Comparison of ENCODE assay signal across 1 cellular context in the genomic region with DNA sequence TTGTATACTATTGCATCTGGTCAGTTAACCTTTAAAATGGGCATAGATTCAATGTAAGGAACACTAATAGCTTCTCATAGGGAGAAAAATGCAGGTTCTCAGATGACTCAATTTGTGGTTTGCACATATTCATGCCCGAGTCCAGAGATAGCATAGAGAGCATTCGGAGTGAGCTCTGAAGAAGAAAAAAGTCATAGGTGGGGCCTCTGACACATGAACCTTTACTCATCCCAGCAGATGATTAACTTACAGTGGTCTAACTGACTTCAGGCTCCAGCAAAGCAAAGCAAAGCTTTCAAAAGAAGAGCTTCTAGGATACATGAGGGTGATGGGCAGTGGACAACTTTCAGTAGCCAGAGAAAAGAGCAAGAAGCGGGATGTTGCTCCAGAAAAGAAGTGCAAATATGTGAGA.
A peak's percentile ranks its signal among the peaks of the same experiment; 100 is the strongest.
TF ChIP-seq lines count a peak whose summit lies in the region.

No MANE protein-coding gene starts in this region.

TF ChIP-seq in K562, 482 proteins besides CTCF, POLR2A, EP300 and RAD21 (continued from another document and continues in another):
- TF ChIP-seq TSHZ1 (CRISPR knock-in tag; IDR thresholded peaks at IDR 0.05) (no peak), PHB2 (IDR thresholded peaks at IDR 0.05; ENCODE audit: low read depth) (no peak), BRCA1 (IDR thresholded peaks at IDR 0.05) (no peak), BRCA1 (CRISPR knock-in tag; IDR thresholded peaks at IDR 0.05) (no peak), MTA1 (IDR thresholded peaks at IDR 0.05; ENCODE audit: borderline replicate concordance) (0 out of 2 replicates have a peak, but pooled peaks have one; percentile 14), GTF2F1 (IDR thresholded peaks at IDR 0.05; ENCODE audit: low read depth, low read length) (no peak), ZNF165 (CRISPR knock-in tag; IDR thresholded peaks at IDR 0.05; ENCODE audit: borderline replicate concordance) (no peak), USF1 (CRISPR knock-in tag; IDR thresholded peaks at IDR 0.05) (no peak), EGR1 (conservative IDR thresholded peaks at IDR 0.05) (no peak), BRF2 (IDR thresholded peaks at IDR 0.05; ENCODE audit: borderline replicate concordance, insufficient read depth, insufficient read length) (no peak), E2F8 (IDR thresholded peaks at IDR 0.05; ENCODE audit: low read depth, partially characterized antibody) (no peak), ZNF778 (CRISPR knock-in tag; IDR thresholded peaks at IDR 0.05) (no peak), SMAD1 (IDR thresholded peaks at IDR 0.05; ENCODE audit: low read depth, low read length, partially characterized antibody) (no peak), ZNF583 (CRISPR knock-in tag; IDR thresholded peaks at IDR 0.05) (no peak), ZNF12 (CRISPR knock-in tag; IDR thresholded peaks at IDR 0.05) (no peak), FOXP1 (CRISPR knock-in tag; IDR thresholded peaks at IDR 0.05) (no peak), CSDE1 (IDR thresholded peaks at IDR 0.05) (no peak), ERF (CRISPR knock-in tag; IDR thresholded peaks at IDR 0.05) (no peak), PYGO2 (tag; IDR thresholded peaks at IDR 0.05) (no peak), ZNF407 (IDR thresholded peaks at IDR 0.05; ENCODE audit: low read depth) (no peak), ATF1 (CRISPR knock-in tag; IDR thresholded peaks at IDR 0.05) (no peak), ATF1 (tag; IDR thresholded peaks at IDR 0.05) (0 out of 2 replicates have a peak, but pooled peaks have one; percentile 11), CTBP1 (IDR thresholded peaks at IDR 0.05; ENCODE audit: borderline replicate concordance) (peak; percentile 31; the same call in 1 of the 2 replicates), ELK3 (CRISPR knock-in tag; IDR thresholded peaks at IDR 0.05) (no peak)
- TF ChIP-seq, protein P1, sequence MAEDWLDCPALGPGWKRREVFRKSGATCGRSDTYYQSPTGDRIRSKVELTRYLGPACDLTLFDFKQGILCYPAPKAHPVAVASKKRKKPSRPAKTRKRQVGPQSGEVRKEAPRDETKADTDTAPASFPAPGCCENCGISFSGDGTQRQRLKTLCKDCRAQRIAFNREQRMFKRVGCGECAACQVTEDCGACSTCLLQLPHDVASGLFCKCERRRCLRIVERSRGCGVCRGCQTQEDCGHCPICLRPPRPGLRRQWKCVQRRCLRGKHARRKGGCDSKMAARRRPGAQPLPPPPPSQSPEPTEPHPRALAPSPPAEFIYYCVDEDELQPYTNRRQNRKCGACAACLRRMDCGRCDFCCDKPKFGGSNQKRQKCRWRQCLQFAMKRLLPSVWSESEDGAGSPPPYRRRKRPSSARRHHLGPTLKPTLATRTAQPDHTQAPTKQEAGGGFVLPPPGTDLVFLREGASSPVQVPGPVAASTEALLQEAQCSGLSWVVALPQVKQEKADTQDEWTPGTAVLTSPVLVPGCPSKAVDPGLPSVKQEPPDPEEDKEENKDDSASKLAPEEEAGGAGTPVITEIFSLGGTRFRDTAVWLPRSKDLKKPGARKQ (CRISPR knock-in tag; IDR thresholded peaks at IDR 0.05): no peak
- TF ChIP-seq, protein P2, sequence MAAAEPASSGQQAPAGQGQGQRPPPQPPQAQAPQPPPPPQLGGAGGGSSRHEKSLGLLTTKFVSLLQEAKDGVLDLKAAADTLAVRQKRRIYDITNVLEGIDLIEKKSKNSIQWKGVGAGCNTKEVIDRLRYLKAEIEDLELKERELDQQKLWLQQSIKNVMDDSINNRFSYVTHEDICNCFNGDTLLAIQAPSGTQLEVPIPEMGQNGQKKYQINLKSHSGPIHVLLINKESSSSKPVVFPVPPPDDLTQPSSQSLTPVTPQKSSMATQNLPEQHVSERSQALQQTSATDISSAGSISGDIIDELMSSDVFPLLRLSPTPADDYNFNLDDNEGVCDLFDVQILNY (CRISPR knock-in tag; IDR thresholded peaks at IDR 0.05): no peak
- TF ChIP-seq, protein P3, sequence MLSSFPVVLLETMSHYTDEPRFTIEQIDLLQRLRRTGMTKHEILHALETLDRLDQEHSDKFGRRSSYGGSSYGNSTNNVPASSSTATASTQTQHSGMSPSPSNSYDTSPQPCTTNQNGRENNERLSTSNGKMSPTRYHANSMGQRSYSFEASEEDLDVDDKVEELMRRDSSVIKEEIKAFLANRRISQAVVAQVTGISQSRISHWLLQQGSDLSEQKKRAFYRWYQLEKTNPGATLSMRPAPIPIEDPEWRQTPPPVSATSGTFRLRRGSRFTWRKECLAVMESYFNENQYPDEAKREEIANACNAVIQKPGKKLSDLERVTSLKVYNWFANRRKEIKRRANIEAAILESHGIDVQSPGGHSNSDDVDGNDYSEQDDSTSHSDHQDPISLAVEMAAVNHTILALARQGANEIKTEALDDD (IDR thresholded peaks at IDR 0.05): peak; percentile 76
- TF ChIP-seq, protein P4, sequence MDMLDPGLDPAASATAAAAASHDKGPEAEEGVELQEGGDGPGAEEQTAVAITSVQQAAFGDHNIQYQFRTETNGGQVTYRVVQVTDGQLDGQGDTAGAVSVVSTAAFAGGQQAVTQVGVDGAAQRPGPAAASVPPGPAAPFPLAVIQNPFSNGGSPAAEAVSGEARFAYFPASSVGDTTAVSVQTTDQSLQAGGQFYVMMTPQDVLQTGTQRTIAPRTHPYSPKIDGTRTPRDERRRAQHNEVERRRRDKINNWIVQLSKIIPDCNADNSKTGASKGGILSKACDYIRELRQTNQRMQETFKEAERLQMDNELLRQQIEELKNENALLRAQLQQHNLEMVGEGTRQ (CRISPR knock-in tag; IDR thresholded peaks at IDR 0.05): no peak
